ENCODE assay signal across 18 cellular contexts in the genomic region with DNA sequence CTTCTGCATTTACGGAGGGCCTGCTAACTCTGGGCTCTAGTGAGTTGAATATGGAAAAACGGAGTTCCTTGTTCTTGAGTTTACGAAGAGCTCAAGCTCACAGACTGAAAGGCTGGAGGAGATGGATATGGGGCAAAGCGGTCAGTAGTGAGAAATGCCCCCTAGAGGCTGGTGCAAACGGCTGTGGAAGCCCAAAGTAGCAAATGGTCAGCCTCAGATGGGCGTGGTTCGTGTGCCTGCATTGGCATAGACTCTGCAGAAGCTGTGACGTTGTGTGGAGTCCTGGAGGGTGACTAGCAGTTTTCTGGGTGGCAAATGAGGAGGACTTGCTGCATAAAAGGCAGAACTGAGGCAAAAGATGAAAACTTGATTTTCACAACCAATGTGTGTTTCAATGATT.
DNase-seq lines count a peak whose midpoint lies in the region; TF ChIP-seq lines count a peak whose summit lies in the region.
"Had no signal": no experiment of that assay in that cellular context is flagged by ENCODE, and none has a peak within 500 bp of the region (broad histone marks: within the 10 kb centered on the region; RNA-seq: fewer than 3 reads in every experiment).

No MANE protein-coding gene starts in this region.

- H3K27me3 Mint-ChIP-seq in endodermal cell (ENCODE audit: insufficient read depth) (peaks cover 11% of the 10 kb centered on the region), progenitor cell of endocrine pancreas (peaks cover 30% of the 10 kb centered on the region)

- H3K36me3 ChIP-seq in endodermal cell (ENCODE audit: control insufficient read depth, insufficient read depth, low read length) (no peaks in the 10 kb centered on the region), BE2C (no peaks in the 10 kb centered on the region)

- peaks cover 6% of the 10 kb centered on the region for H3K27me3 ChIP-seq in endodermal cell (ENCODE audit: control insufficient read depth, insufficient read depth, low read length, poor library complexity, severe bottlenecking)
- H3K27me3 ChIP-seq in BE2C, result no peaks in the 10 kb centered on the region

- H3K9me3 ChIP-seq in endodermal cell (ENCODE audit: control insufficient read depth, low read length) (no peaks in the 10 kb centered on the region), BE2C (no peaks in the 10 kb centered on the region)

- TF ChIP-seq CTCF in endodermal cell (conservative IDR thresholded peaks at IDR 0.05), result peak; percentile 63
- TF ChIP-seq CTCF in progenitor cell of endocrine pancreas (IDR thresholded peaks at IDR 0.05; ENCODE audit: unreplicated experiment), result peak; percentile 11
- no peak for TF ChIP-seq CTCF in BE2C (IDR thresholded peaks at IDR 0.05; ENCODE audit: low read depth, low read length)

- DNase-seq in DMS53 (lab: John Stamatoyannopoulos, UW) (peak; percentile 33), DMS53 treated with DMSO at 0.1 percent for 48 hours (lab: John Stamatoyannopoulos, UW; ENCODE audit: unreplicated experiment) (no peak), NCI-H748 (lab: John Stamatoyannopoulos, UW; ENCODE audit: unreplicated experiment) (peak; percentile 16), endodermal cell (peak; percentile 65), progenitor cell of endocrine pancreas (ENCODE audit: low spot score, unreplicated experiment) (no peak), dermis blood vessel endothelial cell (no peak), BE2C (no peak)
- no peak for DNase-seq in activated CD8-positive, alpha-beta memory T cell treated with anti-CD3 and anti-CD28 coated beads, Interleukin-2, amount 50 U/mL, for 4 hours
- DNase-seq: 8988T; activated gamma-delta T cell; cortex of kidney; GF-D8; left colon; NCI-H1417; NCI-H226; stimulated activated CD4-positive, alpha-beta T cell treated with anti-CD3 and anti-CD28 coated beads, Interleukin-15, amount 100 ng/mL, for 24 hours had no signal

- H3K9me3 Mint-ChIP-seq in endodermal cell, result peaks cover 3% of the 10 kb centered on the region
- H3K9me3 Mint-ChIP-seq in progenitor cell of endocrine pancreas (ENCODE audit: low read depth), result peaks cover 4% of the 10 kb centered on the region

- H3K4me1 Mint-ChIP-seq in endodermal cell, result no peaks in the 10 kb centered on the region
- H3K4me1 Mint-ChIP-seq in progenitor cell of endocrine pancreas (ENCODE audit: low read depth), result no peaks in the 10 kb centered on the region

- WGBS in endodermal cell (ENCODE audit: insufficient coverage in 1 of 2, insufficient read length in 1 of 2), 2 experiments, result 82 to 83% methylated on average over 7 to 8 of the region's 8 CpGs

- H3K27ac Mint-ChIP-seq in endodermal cell (no peak overlapping the region), progenitor cell of endocrine pancreas (no peak overlapping the region)

- H3K9ac ChIP-seq in endodermal cell (ENCODE audit: extremely low read depth, low read length, poor library complexity, severe bottlenecking), result no peak overlapping the region

- no peaks in the 10 kb centered on the region for H3K4me1 ChIP-seq in endodermal cell (ENCODE audit: control insufficient read depth, insufficient read depth, low read length)
- no peaks in the 10 kb centered on the region for H3K4me1 ChIP-seq in BE2C

- H3K36me3 Mint-ChIP-seq in endodermal cell (ENCODE audit: low read depth) (no peaks in the 10 kb centered on the region), progenitor cell of endocrine pancreas (ENCODE audit: insufficient read depth) (no peaks in the 10 kb centered on the region)

- no peak overlapping the region for H3K4me3 ChIP-seq in endodermal cell (ENCODE audit: low read length)
- no peak overlapping the region for H3K4me3 ChIP-seq in BE2C (ENCODE audit: low read depth, low read length)
- H3K4me3 ChIP-seq: hepatocyte, SK-N-MC had no signal

- no peak overlapping the region for H3K4me3 Mint-ChIP-seq in endodermal cell
- no peak overlapping the region for H3K4me3 Mint-ChIP-seq in progenitor cell of endocrine pancreas (ENCODE audit: low read depth)

- H3K27ac ChIP-seq in endodermal cell (ENCODE audit: low read depth, low read length), result no peak overlapping the region
- H3K27ac ChIP-seq: hepatocyte, SK-N-MC had no signal

Comparison
In these comparisons a context has a peak if more than half of its experiments do, and no peak if none do; other contexts are left out.
1. DNase-seq: peak in DMS53 (single experiment), NCI-H748 (single experiment) and endodermal cell (single experiment); none in DMS53 treated with DMSO at 0.1 percent for 48 hours (single experiment), progenitor cell of endocrine pancreas (single experiment), dermis blood vessel endothelial cell (single experiment), BE2C (single experiment) and activated CD8-positive, alpha-beta memory T cell treated with anti-CD3 and anti-CD28 coated beads, Interleukin-2, amount 50 U/mL, for 4 hours (single experiment).